Comparison of ENCODE assay signal across 1 cellular context in genomic region chr5:88675758-88676636, GRCh38.
TF ChIP-seq lines count a peak whose summit lies in the region.

No MANE protein-coding gene starts in this region.

TF ChIP-seq in HepG2, 621 proteins besides CTCF, POLR2A, EP300 and RAD21 (continued from another document):
- TF ChIP-seq AFF4 (CRISPR knock-in tag; IDR thresholded peaks at IDR 0.05) (no peak), ZNF562 (CRISPR knock-in tag; IDR thresholded peaks at IDR 0.05; ENCODE audit: borderline replicate concordance) (no peak), EZH2 (conservative IDR thresholded peaks at IDR 0.05; ENCODE audit: low read depth, low read length) (peak; percentile 39; the same call in 1 of the 2 replicates), GABPB1 (CRISPR knock-in tag; IDR thresholded peaks at IDR 0.05) (peak; percentile 31; the same call in 1 of the 2 replicates), PBX3 (CRISPR knock-in tag; IDR thresholded peaks at IDR 0.05; ENCODE audit: borderline replicate concordance) (no peak), XBP1 (CRISPR knock-in tag; IDR thresholded peaks at IDR 0.05) (no peak), LBX2 (CRISPR knock-in tag; IDR thresholded peaks at IDR 0.05; ENCODE audit: borderline replicate concordance) (no peak), PCBP1 (IDR thresholded peaks at IDR 0.05; ENCODE audit: borderline replicate concordance, low read depth, low read length) (peak; percentile 65; the same call in 1 of the 2 replicates), MXD3 (CRISPR knock-in tag; IDR thresholded peaks at IDR 0.05) (no peak), POGZ (CRISPR knock-in tag; IDR thresholded peaks at IDR 0.05) (no peak), ZNF891 (CRISPR knock-in tag; IDR thresholded peaks at IDR 0.05) (no peak), HNRNPLL (IDR thresholded peaks at IDR 0.05; ENCODE audit: low read depth, low read length, poor library complexity, severe bottlenecking) (no peak), PRDM15 (CRISPR knock-in tag; IDR thresholded peaks at IDR 0.05) (peak; percentile 93), ELF4 (CRISPR knock-in tag; IDR thresholded peaks at IDR 0.05; ENCODE audit: borderline replicate concordance) (no peak), ATF7 (IDR thresholded peaks at IDR 0.05) (no peak), ATF7 (CRISPR knock-in tag; IDR thresholded peaks at IDR 0.05) (no peak), ZNF775 (CRISPR knock-in tag; IDR thresholded peaks at IDR 0.05; ENCODE audit: borderline replicate concordance) (no peak)
